In the genomic region with DNA sequence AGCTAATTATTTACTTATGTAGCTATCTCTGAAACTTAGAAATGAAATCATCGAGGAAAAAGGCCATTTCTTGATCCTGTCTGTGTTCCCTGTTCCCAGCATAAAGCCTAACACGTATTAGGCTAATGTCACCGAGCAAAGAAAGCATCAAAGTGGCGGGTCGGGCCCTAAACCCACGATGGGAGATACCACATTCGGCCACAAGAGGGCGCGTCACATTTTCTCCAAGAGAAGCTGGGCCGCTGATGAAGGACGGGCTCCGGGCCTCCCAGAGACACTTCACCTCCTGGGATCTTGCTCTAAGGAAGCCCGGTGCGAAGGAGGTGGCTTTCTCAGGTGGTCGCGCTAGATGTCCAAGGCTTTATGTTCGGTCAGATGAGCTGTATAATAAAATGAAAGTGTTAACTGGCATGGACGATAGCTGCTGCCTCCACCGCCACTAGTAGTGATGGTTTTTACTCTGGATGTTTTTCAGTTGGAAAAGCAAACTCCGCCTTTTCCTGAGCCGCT, we compare ENCODE assay signal across 8 cellular contexts. TPM values are rescaled to one million over a fixed set of nuclear protein-coding genes. Genes with fewer than 3 reads are reported as not detected.
A peak's percentile ranks its signal among the peaks of the same experiment; 100 is the strongest.
DNase-seq lines count a peak whose midpoint lies in the region; ATAC-seq and TF ChIP-seq lines count a peak whose summit lies in the region.

No MANE protein-coding gene starts in this region.

- peak overlapping the region; percentile 21; the same call in 1 of the 2 replicates for H3K23ac ChIP-seq in IMR-90 (ENCODE audit: low read depth, low read length)

- no peak for TF ChIP-seq POLR2A in IMR-90 (IDR thresholded peaks at IDR 0.05; ENCODE audit: low read depth, low read length)
- TF ChIP-seq POLR2A in GM18505 (IDR thresholded peaks at IDR 0.05; ENCODE audit: borderline replicate concordance, extremely low read depth, insufficient read depth, insufficient read length), result no peak

- peak overlapping the region; percentile 19 for H4K5ac ChIP-seq in IMR-90 (ENCODE audit: low read depth, low read length)

- peak overlapping the region; percentile 62 for H3K9ac ChIP-seq in IMR-90 (ENCODE audit: low read depth, low read length)
- H3K9ac ChIP-seq in OCI-LY1 (ENCODE audit: low read length), result peak overlapping the region; percentile 61
- peak overlapping the region; percentile 66 to 78 for H3K9ac ChIP-seq in mucosa of rectum (ENCODE audit: low read depth in 1 of 2, low read length in 2 of 2)

- in situ Hi-C loops in IMR-90 (cut with MboI; ENCODE audit: low sequenced_read_pairs), result loop anchor here (5.0 kb wide), 1 partner anchor 203 kb away; no protein-coding TSS in a partner anchor

- no peaks in the 10 kb centered on the region for H3K9me1 ChIP-seq in IMR-90 (ENCODE audit: insufficient read depth, low read length)

- peak overlapping the region; percentile 53 for H2BK5ac ChIP-seq in IMR-90 (ENCODE audit: low read depth, low read length, poor library complexity, severe bottlenecking)

- peak overlapping the region; percentile 50 for H2BK120ac ChIP-seq in IMR-90 (ENCODE audit: low read depth, low read length)

- H3F3A ChIP-seq in OCI-LY1 (ENCODE audit: insufficient read depth, low read length), result no peaks in the 10 kb centered on the region

- no peak overlapping the region for H4K91ac ChIP-seq in IMR-90 (ENCODE audit: insufficient read depth, low read depth, low read length)

- no peak overlapping the region for H2AK5ac ChIP-seq in IMR-90 (ENCODE audit: low read depth, low read length)

- H3K9me2 ChIP-seq in OCI-LY1 (ENCODE audit: low read depth, low read length), result no peaks in the 10 kb centered on the region

- POLR2A ChIA-PET in IMR-90 (lab: Charles Lee; ENCODE audit: unreplicated experiment), result interaction anchor here (1.6 kb wide), 1 partner anchor 67 kb away, joined by 4 read pairs; no protein-coding TSS in a partner anchor

- H3K79me1 ChIP-seq in IMR-90 (ENCODE audit: low read depth in 1 of 2, low read length in 2 of 2), result peaks cover 6 to 13% of the 10 kb centered on the region in 2 experiments; a peak in 3 of 4 replicates

- CTCF ChIA-PET in IMR-90 (lab: Yijun Ruan, JAX), result interaction anchor here (0.6 to 2.5 kb wide), 20 partner anchors 14 to 239 kb away, joined by 3 to 15 read pairs (median 4); partner anchors contain the start of gene ITGA3

- peak; percentile 85 for TF ChIP-seq CTCF in GM12874 (IDR thresholded peaks at IDR 0.05; ENCODE audit: insufficient read depth, low read depth, low read length)
- peak; percentile 74 for TF ChIP-seq CTCF in IMR-90 (conservative IDR thresholded peaks at IDR 0.05; ENCODE audit: low read depth, low read length)
- TF ChIP-seq CTCF in OCI-LY1 (IDR thresholded peaks at IDR 0.05; ENCODE audit: low read length), result peak; percentile 76

- peak overlapping the region; percentile 40; the same call in 2 of the 3 replicates for H2BK15ac ChIP-seq in IMR-90 (ENCODE audit: low read depth, low read length)

- no peaks in the 10 kb centered on the region for H3K9me3 ChIP-seq in IMR-90 (ENCODE audit: control insufficient read depth, insufficient read depth, low read length)
- no peaks in the 10 kb centered on the region for H3K9me3 ChIP-seq in OCI-LY1 (ENCODE audit: low read length)
- H3K9me3 ChIP-seq in esophagus (ENCODE audit: control insufficient read depth in 2 of 2, insufficient read depth in 1 of 2, low read depth in 1 of 2, low read length in 1 of 2), result no peaks in the 10 kb centered on the region
- no peaks in the 10 kb centered on the region for H3K9me3 ChIP-seq in mucosa of rectum (ENCODE audit: control insufficient read depth in 2 of 2, low read length in 2 of 2)

- no peak overlapping the region; the same call in 1 of the 2 replicates for H3K14ac ChIP-seq in IMR-90 (replicated peaks; ENCODE audit: low read depth, low read length)

- H4K8ac ChIP-seq in IMR-90 (ENCODE audit: low read depth in 2 of 2, low read length in 2 of 2), result peak overlapping the region; percentile 68 to 84

- peak overlapping the region; percentile 89 for H2AK9ac ChIP-seq in IMR-90 (replicated peaks; ENCODE audit: low read depth, low read length, poor library complexity)

- H3K27me3 ChIP-seq in IMR-90 (ENCODE audit: control insufficient read depth, insufficient read depth, low read length) (no peaks in the 10 kb centered on the region), OCI-LY1 (ENCODE audit: insufficient read depth, low read length) (no peaks in the 10 kb centered on the region; the same call in 1 of the 2 replicates), esophagus (ENCODE audit: control insufficient read depth in 1 of 2, insufficient read depth in 2 of 2, low read length in 2 of 2) (no peaks in the 10 kb centered on the region), mucosa of rectum (ENCODE audit: control insufficient read depth in 2 of 2, insufficient read depth in 2 of 2, low read length in 2 of 2) (no peaks in the 10 kb centered on the region)

- dilution Hi-C loops in IMR-90 (cut with HindIII; ENCODE audit: low sequenced_read_pairs, unreplicated experiment), result no loop called here

- ATAC-seq in IMR-90 (ENCODE audit: low read depth) (peak; percentile 63), GM18505 (IDR thresholded peaks at IDR 0.05; ENCODE audit: unreplicated experiment) (no peak)

- H2BK20ac ChIP-seq in IMR-90 (ENCODE audit: low read depth, low read length), result peak overlapping the region; percentile 12; the same call in 1 of the 2 replicates

- peak overlapping the region; percentile 55 for H3K4ac ChIP-seq in IMR-90 (ENCODE audit: low read depth, low read length)

- H3K4me2 ChIP-seq in IMR-90 (ENCODE audit: low read depth, low read length) (peak overlapping the region; percentile 87), OCI-LY1 (ENCODE audit: low read length) (peak overlapping the region; percentile 88)

- peak; percentile 65 for TF ChIP-seq RAD21 in IMR-90 (IDR thresholded peaks at IDR 0.05; ENCODE audit: low read length)

- H3K36me3 ChIP-seq in IMR-90 (ENCODE audit: control insufficient read depth, insufficient read depth, low read length) (peaks cover 21% of the 10 kb centered on the region), OCI-LY1 (ENCODE audit: insufficient read depth, low read length) (no peaks in the 10 kb centered on the region), esophagus (ENCODE audit: control insufficient read depth in 2 of 2, insufficient read depth in 2 of 2, low read length in 1 of 2) (peaks cover 5 to 18% of the 10 kb centered on the region in 2 donors), mucosa of rectum (ENCODE audit: control insufficient read depth in 2 of 2, insufficient read depth in 2 of 2, low read length in 2 of 2) (peaks cover 25 to 27% of the 10 kb centered on the region in 2 donors)

- H3K79me2 ChIP-seq in OCI-LY1 (ENCODE audit: insufficient read depth, low read length), result no peaks in the 10 kb centered on the region

- peak overlapping the region; percentile 16; the same call in 1 of the 2 replicates for H3K18ac ChIP-seq in IMR-90 (ENCODE audit: low read depth, low read length)

- H2AFZ ChIP-seq in IMR-90 (replicated peaks; ENCODE audit: low read length, poor library complexity) (peak overlapping the region; percentile 95), OCI-LY1 (ENCODE audit: low read length) (peak overlapping the region; percentile 99)

- H3K27ac ChIP-seq in IMR-90 (ENCODE audit: insufficient read depth, low read length), result peak overlapping the region; percentile 36; the same call in 1 of the 2 replicates
- peak overlapping the region; percentile 46 for H3K27ac ChIP-seq in OCI-LY1 (ENCODE audit: low read depth, low read length, poor library complexity, severe bottlenecking)
- peak overlapping the region; percentile 76 to 79 for H3K27ac ChIP-seq in esophagus (ENCODE audit: low read depth in 2 of 2, low read length in 1 of 2)
- peak overlapping the region; percentile 53 to 84 for H3K27ac ChIP-seq in mucosa of rectum (ENCODE audit: low read depth in 2 of 2, low read length in 2 of 2)

- H4K20me1 ChIP-seq in IMR-90 (ENCODE audit: insufficient read depth, low read length) (no peaks in the 10 kb centered on the region; the same call in 1 of the 2 replicates), OCI-LY1 (ENCODE audit: insufficient read depth, low read length) (no peaks in the 10 kb centered on the region)

- H3K56ac ChIP-seq in IMR-90 (ENCODE audit: extremely low read depth, insufficient read depth, low read length), result peak overlapping the region; percentile 46; the same call in 1 of the 2 replicates

- DNase-seq in IMR-90 (peak; percentile 81), activated T-cell treated with anti-CD3 and anti-CD28 coated beads for 48 hours (ENCODE audit: low read depth) (peak; percentile 83)
- peak; percentile 82 for DNase-seq in stimulated activated CD8-positive, alpha-beta memory T cell treated with anti-CD3 and anti-CD28 coated beads, Interleukin-4, amount 100 ng/mL, for 24 hours (ENCODE audit: low read depth)

- BruUV-seq in IMR-90 (replicated peaks; lab: Mats Ljungman, UMichigan), result no TSS peak

- H3K4me3 ChIP-seq in IMR-90 (ENCODE audit: insufficient read depth, low read depth, low read length), result peak overlapping the region; percentile 39
- H3K4me3 ChIP-seq in OCI-LY1 (ENCODE audit: low read depth, low read length, poor library complexity, severe bottlenecking), result peak overlapping the region; percentile 88
- peak overlapping the region; percentile 81 to 83 for H3K4me3 ChIP-seq in esophagus (ENCODE audit: low read depth in 1 of 2, low read length in 2 of 2)
- peak overlapping the region; percentile 84 to 96 for H3K4me3 ChIP-seq in mucosa of rectum (ENCODE audit: low read length in 2 of 2)

- H3K4me1 ChIP-seq in IMR-90 (ENCODE audit: control insufficient read depth, insufficient read depth, low read length) (peaks cover 5% of the 10 kb centered on the region; the same call in 1 of the 2 replicates), OCI-LY1 (ENCODE audit: insufficient read depth, low read length, severe bottlenecking) (peaks cover 15% of the 10 kb centered on the region), esophagus (ENCODE audit: control insufficient read depth in 2 of 2, insufficient read depth in 2 of 2, low read length in 1 of 2) (peaks cover 8 to 16% of the 10 kb centered on the region in 2 donors), mucosa of rectum (ENCODE audit: control insufficient read depth in 2 of 2, insufficient read depth in 2 of 2, low read length in 2 of 2) (peaks cover 35 to 36% of the 10 kb centered on the region in 2 donors)

- 7% methylated on average over 5 of the region's 21 CpGs; no CpG with 5 or more reads in 1 of the 2 experiments for WGBS in IMR-90 (ENCODE audit: extremely low coverage in 2 of 2, insufficient read length in 1 of 2), 2 experiments
- WGBS in esophagus, 2 donors, result 0% methylated on average over 21 of the region's 21 CpGs

- intact Hi-C loops in IMR-90 (cut with micrococcal nuclease), result loop anchor here (1.0 to 2.0 kb wide), 3 partner anchors 55 to 203 kb away; no protein-coding TSS in a partner anchor

RNA-seq across cellular contexts. Expression of gene PDK2, which starts 0.9 kb away (rescaled TPM):
- total RNA-seq in IMR-90 (2012; rRNA removed), result 26.7 and 38.0 TPM in 2 replicates
- polyA plus RNA-seq in IMR-90 (2012; rRNA removed) (104 and 113 TPM in 2 replicates), esophagus (10 to 100 TPM; 12.1 to 13.5 TPM)
- 45.0 and 131 TPM in 2 replicates for polyA plus RNA-seq in IMR-90 (2012; cell fraction: cytosol; rRNA removed)
- 71.2 and 130 TPM in 2 replicates for polyA plus RNA-seq in IMR-90 (2012; cell fraction: nucleus; rRNA removed; ENCODE audit: low replicate concordance)

RNA-seq across cellular contexts. Expression of gene SAMD14, which starts 35.7 kb away (rescaled TPM):
- 1.4 TPM in 2 replicates for total RNA-seq in IMR-90 (2012; rRNA removed)
- polyA plus RNA-seq in IMR-90 (2012; rRNA removed) (6.2 and 6.7 TPM in 2 replicates), esophagus (under 1 TPM; 0.37 to 0.44 TPM)
- polyA plus RNA-seq in IMR-90 (2012; cell fraction: cytosol; rRNA removed), result 2.7 and 5.4 TPM in 2 replicates
- 20.9 and 34.4 TPM in 2 replicates for polyA plus RNA-seq in IMR-90 (2012; cell fraction: nucleus; rRNA removed; ENCODE audit: low replicate concordance)

RNA-seq across cellular contexts. Expression of gene ITGA3, which starts 38.4 kb away (rescaled TPM):
- total RNA-seq in IMR-90 (2012; rRNA removed), result 78.0 and 80.0 TPM in 2 replicates
- 202 and 213 TPM in 2 replicates for polyA plus RNA-seq in IMR-90 (2012; rRNA removed)
- 91.6 and 164 TPM in 2 replicates for polyA plus RNA-seq in IMR-90 (2012; cell fraction: cytosol; rRNA removed)
- polyA plus RNA-seq in IMR-90 (2012; cell fraction: nucleus; rRNA removed; ENCODE audit: low replicate concordance), result 230 and 543 TPM in 2 replicates
- 10 to 100 TPM; 38.3 to 41.8 TPM for polyA plus RNA-seq in esophagus

RNA-seq across cellular contexts. Expression of gene PPP1R9B, which starts 56.2 kb away (rescaled TPM):
- total RNA-seq in IMR-90 (2012; rRNA removed), result 28.0 and 38.6 TPM in 2 replicates
- polyA plus RNA-seq in IMR-90 (2012; rRNA removed) (23.0 and 25.8 TPM in 2 replicates), esophagus (10 to 100 TPM; 15.4 to 31.3 TPM)
- 16.2 and 19.3 TPM in 2 replicates for polyA plus RNA-seq in IMR-90 (2012; cell fraction: cytosol; rRNA removed)
- polyA plus RNA-seq in IMR-90 (2012; cell fraction: nucleus; rRNA removed; ENCODE audit: low replicate concordance), result 42.2 and 55.1 TPM in 2 replicates

Comparison
In these comparisons a context has a peak if more than half of its experiments do, and no peak if none do; other contexts are left out.
1. H3K4me3 ChIP-seq: peak in every context shown above with its lines; median percentile 90 in mucosa of rectum; 88 in OCI-LY1; 82 in esophagus; 39 in IMR-90.